ENCODE assay signal across 1 cellular context in genomic region chr1:182391362-182392044, GRCh38.
TF ChIP-seq lines count a peak whose summit lies in the region.

Gene GLUL, minus strand, starts transcription at chr1:182391790. Its CDS starts 3,053 bp downstream, at chr1:182388737.

TF ChIP-seq in H1, 55 proteins besides CTCF, POLR2A, EP300 and RAD21 (continued from another document):
- TF ChIP-seq CHD2 (IDR thresholded peaks at IDR 0.05; ENCODE audit: low read length) (peak; percentile 32; the same call in 1 of the 2 replicates), SP2 (IDR thresholded peaks at IDR 0.05; ENCODE audit: low read length) (no peak), E2F6 (IDR thresholded peaks at IDR 0.05) (no peak), RBBP5 (IDR thresholded peaks at IDR 0.05; ENCODE audit: borderline replicate concordance, low read depth, low read length) (no peak), TBP (IDR thresholded peaks at IDR 0.05; ENCODE audit: low read depth, low read length) (peak; percentile 97), SIN3A (conservative IDR thresholded peaks at IDR 0.05 in 1 of 2, IDR thresholded peaks at IDR 0.05 in 1 of 2; ENCODE audit: low read depth in 1 of 2, low read length in 2 of 2) (peak in 1 of 2 experiments; percentile 50; a peak in 2 of 4 replicates), NRF1 (IDR thresholded peaks at IDR 0.05; ENCODE audit: low read depth, low read length) (no peak), BCL11A (IDR thresholded peaks at IDR 0.05; ENCODE audit: low read depth in 2 of 2, low read length in 2 of 2) (no peak), TAF7 (optimal IDR thresholded peaks at IDR 0.05; ENCODE audit: borderline replicate concordance, low read depth, low read length) (peak; percentile 98), SP4 (IDR thresholded peaks at IDR 0.05; ENCODE audit: low read length) (no peak), KDM4A (IDR thresholded peaks at IDR 0.05; ENCODE audit: low read depth, low read length, severe bottlenecking) (peak; percentile 50), RFX5 (IDR thresholded peaks at IDR 0.05; ENCODE audit: borderline replicate concordance, low read depth, low read length) (no peak), TAF1 (IDR thresholded peaks at IDR 0.05; ENCODE audit: low read depth, low read length) (peak; percentile 99), POLR2AphosphoS5 (IDR thresholded peaks at IDR 0.05; ENCODE audit: low read depth, low read length) (peak; percentile 97), SRF (IDR thresholded peaks at IDR 0.05; ENCODE audit: low read depth, low read length) (no peak), KDM5A (IDR thresholded peaks at IDR 0.05; ENCODE audit: low read length) (no peak), GABPA (IDR thresholded peaks at IDR 0.05; ENCODE audit: borderline replicate concordance, insufficient read depth, low read length) (no peak), ASH2L (IDR thresholded peaks at IDR 0.05; ENCODE audit: low read length) (no peak), CTBP2 (IDR thresholded peaks at IDR 0.05; ENCODE audit: borderline replicate concordance, insufficient read depth, insufficient read length, low read length) (no peak), SP1 (IDR thresholded peaks at IDR 0.05; ENCODE audit: low read depth, low read length) (peak; percentile 84; the same call in 1 of the 2 replicates), BACH1 (IDR thresholded peaks at IDR 0.05; ENCODE audit: low read length) (no peak), HDAC2 (IDR thresholded peaks at IDR 0.05; ENCODE audit: borderline replicate concordance in 1 of 2, low read depth in 2 of 2, low read length in 2 of 2) (0 out of 4 replicates have a peak, but pooled peaks of 1 of the 2 experiments have one; percentile 35), YY1 (IDR thresholded peaks at IDR 0.05; ENCODE audit: low read depth, low read length) (peak; percentile 74), GTF2F1 (IDR thresholded peaks at IDR 0.05; ENCODE audit: borderline replicate concordance, low read depth, low read length) (peak; percentile 95)
- TF ChIP-seq, protein P1, sequence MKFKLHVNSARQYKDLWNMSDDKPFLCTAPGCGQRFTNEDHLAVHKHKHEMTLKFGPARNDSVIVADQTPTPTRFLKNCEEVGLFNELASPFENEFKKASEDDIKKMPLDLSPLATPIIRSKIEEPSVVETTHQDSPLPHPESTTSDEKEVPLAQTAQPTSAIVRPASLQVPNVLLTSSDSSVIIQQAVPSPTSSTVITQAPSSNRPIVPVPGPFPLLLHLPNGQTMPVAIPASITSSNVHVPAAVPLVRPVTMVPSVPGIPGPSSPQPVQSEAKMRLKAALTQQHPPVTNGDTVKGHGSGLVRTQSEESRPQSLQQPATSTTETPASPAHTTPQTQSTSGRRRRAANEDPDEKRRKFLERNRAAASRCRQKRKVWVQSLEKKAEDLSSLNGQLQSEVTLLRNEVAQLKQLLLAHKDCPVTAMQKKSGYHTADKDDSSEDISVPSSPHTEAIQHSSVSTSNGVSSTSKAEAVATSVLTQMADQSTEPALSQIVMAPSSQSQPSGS (IDR thresholded peaks at IDR 0.05; ENCODE audit: low read length), result no peak
- TF ChIP-seq, protein P2, sequence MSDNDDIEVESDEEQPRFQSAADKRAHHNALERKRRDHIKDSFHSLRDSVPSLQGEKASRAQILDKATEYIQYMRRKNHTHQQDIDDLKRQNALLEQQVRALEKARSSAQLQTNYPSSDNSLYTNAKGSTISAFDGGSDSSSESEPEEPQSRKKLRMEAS (IDR thresholded peaks at IDR 0.05), result peak; percentile 10; the same call in 1 of the 2 replicates
